Comparison of ENCODE assay signal across 8 cellular contexts in genomic region chr7:73556208-73557107, GRCh38. TPM values are rescaled to one million over a fixed set of nuclear protein-coding genes. Genes with fewer than 3 reads are reported as not detected.
DNase-seq lines count a peak whose midpoint lies in the region; ATAC-seq and TF ChIP-seq lines count a peak whose summit lies in the region.

No MANE protein-coding gene starts in this region.

- H3K9me3 Mint-ChIP-seq in naive thymus-derived CD8-positive, alpha-beta T cell: no peaks in the 10 kb centered on the region

- H3K4me3 Mint-ChIP-seq in naive thymus-derived CD8-positive, alpha-beta T cell: peak overlapping the region; percentile 88 to 95 (median 93)

- POLR2A ChIA-PET in naive thymus-derived CD8-positive, alpha-beta T cell (lab: Charles Lee): interaction anchor here (0.8 to 3.5 kb wide), 8 partner anchors 10 to 182 kb away, joined by 3 to 81 read pairs (median 10); partner anchors contain the start of genes ABHD11, BAZ1B and TBL2

- H3K4me3 ChIP-seq in BE2C (ENCODE audit: low read depth, low read length) (peak overlapping the region; percentile 69), LNCaP clone FGC (ENCODE audit: low read depth, low read length) (peak overlapping the region; percentile 92), choroid plexus epithelial cell (ENCODE audit: low read depth, low read length) (peak overlapping the region; percentile 89)

- ATAC-seq in naive thymus-derived CD8-positive, alpha-beta T cell: no peak
- ATAC-seq in GM21723 (IDR thresholded peaks at IDR 0.05; ENCODE audit: unreplicated experiment): no peak
- ATAC-seq in GM21360 (IDR thresholded peaks at IDR 0.05; ENCODE audit: unreplicated experiment): no peak

- no peaks in the 10 kb centered on the region for H3K27me3 Mint-ChIP-seq in naive thymus-derived CD8-positive, alpha-beta T cell

- no peaks in the 10 kb centered on the region for H3K9me3 ChIP-seq in BE2C

- H3K36me3 ChIP-seq in BE2C: peaks cover 9% of the 10 kb centered on the region

- no peaks in the 10 kb centered on the region for H3K4me1 ChIP-seq in BE2C

- no peaks in the 10 kb centered on the region for H3K27me3 ChIP-seq in BE2C

- DNase-seq in BE2C (no peak), LNCaP clone FGC (ENCODE audit: low read depth) (no peak), choroid plexus epithelial cell (ENCODE audit: low read depth) (no peak), HUDEP-2 (lab: John Stamatoyannopoulos, UW; ENCODE audit: unreplicated experiment in 76 of 76) (no peak), NCI-H2107 treated with DMSO at 0.1 percent for 48 hours (lab: John Stamatoyannopoulos, UW; ENCODE audit: unreplicated experiment) (no peak)
- DNase-seq in naive thymus-derived CD8-positive, alpha-beta T cell: no peak

- H3K4me1 Mint-ChIP-seq in naive thymus-derived CD8-positive, alpha-beta T cell: peaks cover 20 to 40% (median 36%) of the 10 kb centered on the region in 4 donors

- H3K36me3 Mint-ChIP-seq in naive thymus-derived CD8-positive, alpha-beta T cell: peaks cover 0 to 42% (median 7%) of the 10 kb centered on the region in 3 donors

- no peak for TF ChIP-seq CTCF in BE2C (IDR thresholded peaks at IDR 0.05; ENCODE audit: low read depth, low read length)
- no peak for TF ChIP-seq CTCF in LNCaP clone FGC (IDR thresholded peaks at IDR 0.05; ENCODE audit: control insufficient read depth, extremely low read depth, insufficient read depth)
- TF ChIP-seq CTCF in choroid plexus epithelial cell (conservative IDR thresholded peaks at IDR 0.05; ENCODE audit: low read depth, low read length): no peak

- peak overlapping the region; percentile 86 to 98 (median 94) for H3K27ac Mint-ChIP-seq in naive thymus-derived CD8-positive, alpha-beta T cell

RNA-seq across cellular contexts. Expression of gene BCL7B, which starts 1.0 kb away (rescaled TPM):
- polyA plus RNA-seq in BE2C (2012; ENCODE audit: insufficient read depth, insufficient read length, low read depth): 40.6 TPM
- 10 to 100 TPM; 59.5 to 64.6 TPM for total RNA-seq in naive thymus-derived CD8-positive, alpha-beta T cell
- 10 to 100 TPM; 76.6 to 96.3 (median 81.8) TPM for polyA plus RNA-seq in naive thymus-derived CD8-positive, alpha-beta T cell

RNA-seq across cellular contexts. Expression of gene TBL2, which starts 21.9 kb away (rescaled TPM):
- polyA plus RNA-seq in BE2C (2012; ENCODE audit: insufficient read depth, insufficient read length, low read depth): 53.4 TPM
- 10 to 100 TPM; 30.4 to 31.2 TPM for total RNA-seq in naive thymus-derived CD8-positive, alpha-beta T cell
- polyA plus RNA-seq in naive thymus-derived CD8-positive, alpha-beta T cell: 10 to 100 TPM; 13.4 to 19.6 (median 18.4) TPM

RNA-seq across cellular contexts. Expression of gene BAZ1B, which starts 34.4 kb away (rescaled TPM):
- 67.3 TPM for polyA plus RNA-seq in BE2C (2012; ENCODE audit: insufficient read depth, insufficient read length, low read depth)
- total RNA-seq in naive thymus-derived CD8-positive, alpha-beta T cell: 10 to 100 TPM; 71.5 to 73.0 TPM
- 10 to 100 TPM; 12.1 to 27.0 (median 17.0) TPM for polyA plus RNA-seq in naive thymus-derived CD8-positive, alpha-beta T cell
